16 cellular contexts compared by ENCODE assay signal in genomic region chr7:25959168-25959734, GRCh38.
DNase-seq lines count a peak whose midpoint lies in the region; ATAC-seq, FAIRE-seq and TF ChIP-seq lines count a peak whose summit lies in the region.
"Had no signal": no experiment of that assay in that cellular context is flagged by ENCODE, and none has a peak within 500 bp of the region (broad histone marks: within the 10 kb centered on the region; RNA-seq: fewer than 3 reads in every experiment).

No MANE protein-coding gene starts in this region.

- in situ Hi-C loops in gastrocnemius medialis (cut with MboI; ENCODE audit: low sequenced_read_pairs in 4 of 4), result no loop called here

- H3K4me2 ChIP-seq in H1 (ENCODE audit: insufficient read depth in 1 of 2, low read depth in 2 of 2, low read length in 2 of 2) (no peak overlapping the region), neural progenitor cell (no peak overlapping the region)

- H3K23ac ChIP-seq in H1 (ENCODE audit: insufficient read length), result no peak overlapping the region

- H4K91ac ChIP-seq in H1 (replicated peaks; ENCODE audit: insufficient read length, low read length), result no peak overlapping the region

- no peak overlapping the region for H2BK120ac ChIP-seq in H1 (replicated peaks; ENCODE audit: low read depth, low read length)

- no peak overlapping the region for H3K27ac Mint-ChIP-seq in neural progenitor cell
- H3K27ac Mint-ChIP-seq: CD8-positive, alpha-beta T cell had no signal

- H3K18ac ChIP-seq in H1 (ENCODE audit: extremely low read depth, low read length), result no peak overlapping the region

- DNase-seq in GM12892 (ENCODE audit: insufficient read length) (no peak), NCI-H526 (lab: John Stamatoyannopoulos, UW) (peak; percentile 69 to 80), H1 (ENCODE audit: low read depth in 1 of 2, low spot score in 2 of 2) (no peak), neural progenitor cell (ENCODE audit: low spot score) (no peak), gastrocnemius medialis (no peak), hepatic stellate cell (ENCODE audit: low spot score) (no peak), NCI-H2081 treated with DMSO at 0.1 percent for 48 hours (lab: John Stamatoyannopoulos, UW) (no peak)
- DNase-seq: ACHN; BE2C; CD8-positive, alpha-beta T cell; IMR-90; NCI-H146; NCI-H2227 treated with DMSO at 0.1 percent for 48 hours; NCI-H524 treated with DMSO at 0.1 percent for 48 hours had no signal

- H2AFZ ChIP-seq in H1 (ENCODE audit: low read length) (peak overlapping the region; percentile 62; the same call in 1 of the 2 replicates), neural progenitor cell (replicated peaks) (peak overlapping the region; percentile 71)

- no peak for TF ChIP-seq CTCF in H1 (IDR thresholded peaks at IDR 0.05; ENCODE audit: control extremely low read depth in 1 of 3, insufficient read depth in 1 of 3, low read depth in 1 of 3, low read length in 3 of 3)
- TF ChIP-seq CTCF in neural progenitor cell (IDR thresholded peaks at IDR 0.05), result no peak
- TF ChIP-seq CTCF in gastrocnemius medialis (IDR thresholded peaks at IDR 0.05 in 4 of 5, conservative IDR thresholded peaks at IDR 0.05 in 1 of 5), result no peak

- H3K79me1 ChIP-seq in H1 (ENCODE audit: low read depth, low read length), result no peaks in the 10 kb centered on the region

- no peak overlapping the region for H3K56ac ChIP-seq in H1 (replicated peaks; ENCODE audit: insufficient read length, low read depth, low read length)

- peaks cover 0 to 3% of the 10 kb centered on the region in 2 experiments; a peak in 2 of 4 replicates for H3K9me3 ChIP-seq in H1 (ENCODE audit: insufficient read depth in 2 of 2, low read depth in 1 of 2, low read length in 1 of 2)
- no peaks in the 10 kb centered on the region for H3K9me3 ChIP-seq in neural progenitor cell (ENCODE audit: low read depth)
- no peaks in the 10 kb centered on the region for H3K9me3 ChIP-seq in gastrocnemius medialis
- H3K9me3 ChIP-seq: BE2C, HAP-1 had no signal

- H3K36me3 Mint-ChIP-seq in neural progenitor cell, result no peaks in the 10 kb centered on the region
- H3K36me3 Mint-ChIP-seq: CD8-positive, alpha-beta T cell had no signal

- TF ChIP-seq RAD21 in H1 (IDR thresholded peaks at IDR 0.05 in 1 of 2, conservative IDR thresholded peaks at IDR 0.05 in 1 of 2; ENCODE audit: low read depth in 2 of 2, low read length in 2 of 2), result no peak

- H3K4ac ChIP-seq in H1 (replicated peaks; ENCODE audit: insufficient read length, low read depth, low read length), result no peak overlapping the region

- H4K8ac ChIP-seq in H1 (ENCODE audit: extremely low read depth, insufficient read depth, low read length), result no peak overlapping the region

- no peak overlapping the region for H2BK5ac ChIP-seq in H1 (ENCODE audit: low read depth, low read length)

- H3K27ac ChIP-seq in H1 (ENCODE audit: low read depth, low read length), result no peak overlapping the region
- no peak overlapping the region for H3K27ac ChIP-seq in neural progenitor cell
- no peak overlapping the region for H3K27ac ChIP-seq in gastrocnemius medialis

- H2BK12ac ChIP-seq in H1 (ENCODE audit: low read depth, low read length), result 0 out of 2 replicates have a peak overlapping the region, but pooled peaks have one; percentile 55

- no peak for TF ChIP-seq EP300 in H1 (IDR thresholded peaks at IDR 0.05; ENCODE audit: borderline replicate concordance in 1 of 2, low read depth in 2 of 2, low read length in 2 of 2)

- WGBS in H1 (ENCODE audit: extremely low coverage in 1 of 2, insufficient coverage in 1 of 2, insufficient read length in 1 of 2, insufficient replicate concordance in 2 of 2, low coverage in 1 of 2, low lambda C conversion rate in 2 of 2, missing lambda C conversion rate in 1 of 2), 2 experiments, result 69% methylated on average over 5 of the region's 5 CpGs; no CpG with 5 or more reads in 1 of the 2 experiments

- H2BK15ac ChIP-seq in H1 (ENCODE audit: low read length), result 0 out of 2 replicates have a peak overlapping the region, but pooled peaks have one; percentile 13

- H3K9ac ChIP-seq in H1 (replicated peaks in 1 of 4; ENCODE audit: extremely low read depth in 1 of 4, low read depth in 3 of 4, low read length in 3 of 4) (no peak overlapping the region), neural progenitor cell (no peak overlapping the region)

- H4K5ac ChIP-seq in H1 (ENCODE audit: insufficient read length, low read depth, low read length), result no peak overlapping the region

- H3K4me1 ChIP-seq in H1 (replicated peaks in 1 of 4; ENCODE audit: control insufficient read depth in 3 of 4, insufficient read depth in 4 of 4, low read length in 3 of 4), result peaks cover 0 to 5% (median 0%) of the 10 kb centered on the region in 4 experiments; a peak in 1 of 7 replicates
- H3K4me1 ChIP-seq in neural progenitor cell, result no peaks in the 10 kb centered on the region
- H3K4me1 ChIP-seq in gastrocnemius medialis, result no peaks in the 10 kb centered on the region
- H3K4me1 ChIP-seq: BE2C, HAP-1 had no signal

- H3K4me3 ChIP-seq in H1 (ENCODE audit: extremely low read depth in 1 of 4, insufficient read depth in 2 of 4, low read depth in 3 of 4, low read length in 4 of 4) (no peak overlapping the region), neural progenitor cell (no peak overlapping the region), gastrocnemius medialis (no peak overlapping the region)
- H3K4me3 ChIP-seq: HAP-1 had no signal

- FAIRE-seq in GM12892 (lab: Jason Lieb, UNC), result peak; percentile 78
- no peak for FAIRE-seq in H1 (lab: Jason Lieb, UNC)
- FAIRE-seq: D721Med had no signal

- H3K9me3 Mint-ChIP-seq in neural progenitor cell, result peaks cover 4% of the 10 kb centered on the region
- H3K9me3 Mint-ChIP-seq: CD8-positive, alpha-beta T cell had no signal

- ATAC-seq in gastrocnemius medialis, result no peak
- ATAC-seq: CD8-positive, alpha-beta T cell had no signal

- H3K4me3 Mint-ChIP-seq in neural progenitor cell, result no peak overlapping the region
- H3K4me3 Mint-ChIP-seq: CD8-positive, alpha-beta T cell had no signal

- H2BK20ac ChIP-seq in H1 (ENCODE audit: low read length), result no peak overlapping the region

- H4K20me1 ChIP-seq in H1 (replicated peaks in 1 of 2; ENCODE audit: control insufficient read depth in 1 of 2, insufficient read depth in 2 of 2, low read length in 2 of 2) (no peaks in the 10 kb centered on the region), neural progenitor cell (ENCODE audit: low read depth) (no peaks in the 10 kb centered on the region)

- H3K23me2 ChIP-seq in H1 (ENCODE audit: low read depth, low read length), result no peaks in the 10 kb centered on the region

- no peak overlapping the region for H3K14ac ChIP-seq in H1 (ENCODE audit: insufficient read length)

- no peaks in the 10 kb centered on the region for H3K36me3 ChIP-seq in H1 (ENCODE audit: control insufficient read depth in 2 of 4, insufficient read depth in 4 of 4, low read length in 3 of 4)
- H3K36me3 ChIP-seq in neural progenitor cell, result no peaks in the 10 kb centered on the region
- no peaks in the 10 kb centered on the region for H3K36me3 ChIP-seq in gastrocnemius medialis
- H3K36me3 ChIP-seq: BE2C, HAP-1 had no signal

- H3F3A ChIP-seq in neural progenitor cell (ENCODE audit: low read depth), result peaks cover 2% of the 10 kb centered on the region

- H3K27me3 ChIP-seq in H1 (replicated peaks in 1 of 4; ENCODE audit: control insufficient read depth in 3 of 4, extremely low read depth in 1 of 4, insufficient read depth in 3 of 4, low read length in 3 of 4) (no peaks in the 10 kb centered on the region), neural progenitor cell (no peaks in the 10 kb centered on the region), gastrocnemius medialis (no peaks in the 10 kb centered on the region)

- CTCF ChIA-PET in H1 (lab: Charles Lee; ENCODE audit: partially characterized antibody), result interaction anchor here (0.6 to 1.3 kb wide), 6 partner anchors 22 to 241 kb away, joined by 3 to 5 read pairs (median 3); no protein-coding TSS in a partner anchor

- intact Hi-C loops in gastrocnemius medialis (cut with DNase I; ENCODE audit: low total_unique reads), result loop anchor here (10.0 kb wide), 1 partner anchor 364 kb away; no protein-coding TSS in a partner anchor

- no peaks in the 10 kb centered on the region for H3K4me1 Mint-ChIP-seq in neural progenitor cell

- H2AK5ac ChIP-seq in H1 (ENCODE audit: low read depth, low read length), result no peak overlapping the region

- TF ChIP-seq POLR2A in GM12892 (IDR thresholded peaks at IDR 0.05; ENCODE audit: low read depth, low read length) (no peak), H1 (IDR thresholded peaks at IDR 0.05; ENCODE audit: control extremely low read depth in 1 of 2, low read depth in 2 of 2, low read length in 2 of 2) (no peak), gastrocnemius medialis (IDR thresholded peaks at IDR 0.05) (no peak)

- POLR2A ChIA-PET in H1 (lab: Charles Lee; ENCODE audit: partially characterized antibody), result interaction anchor here (1.0 to 3.3 kb wide), 3 partner anchors 10 to 242 kb away, joined by 4 to 11 read pairs (median 5); partner anchors contain the start of gene CBX3

- no peaks in the 10 kb centered on the region for H3K79me2 ChIP-seq in H1 (ENCODE audit: control insufficient read depth in 1 of 2, insufficient read depth in 2 of 2, low read length in 2 of 2)
- H3K79me2 ChIP-seq in neural progenitor cell (ENCODE audit: low read depth), result no peaks in the 10 kb centered on the region

- H3K27me3 Mint-ChIP-seq in neural progenitor cell (ENCODE audit: insufficient read depth, low read depth), result peaks cover 6% of the 10 kb centered on the region

TF ChIP-seq in H1, 55 proteins besides CTCF, POLR2A, EP300 and RAD21 (continues in another document):
- no peak for TF ChIP-seq SP4 (IDR thresholded peaks at IDR 0.05; ENCODE audit: low read length)
- TF ChIP-seq KDM4A (IDR thresholded peaks at IDR 0.05; ENCODE audit: low read depth, low read length, severe bottlenecking), result no peak

Comparison
In these comparisons a context has a peak if more than half of its experiments do, and no peak if none do; other contexts are left out.
1. DNase-seq: peak in NCI-H526 (2 of 2); none in GM12892 (single experiment), H1 (0 of 2), neural progenitor cell (single experiment), gastrocnemius medialis (0 of 2), hepatic stellate cell (single experiment) and NCI-H2081 treated with DMSO at 0.1 percent for 48 hours (single experiment).